8 cellular contexts compared by ENCODE assay signal in the genomic region with DNA sequence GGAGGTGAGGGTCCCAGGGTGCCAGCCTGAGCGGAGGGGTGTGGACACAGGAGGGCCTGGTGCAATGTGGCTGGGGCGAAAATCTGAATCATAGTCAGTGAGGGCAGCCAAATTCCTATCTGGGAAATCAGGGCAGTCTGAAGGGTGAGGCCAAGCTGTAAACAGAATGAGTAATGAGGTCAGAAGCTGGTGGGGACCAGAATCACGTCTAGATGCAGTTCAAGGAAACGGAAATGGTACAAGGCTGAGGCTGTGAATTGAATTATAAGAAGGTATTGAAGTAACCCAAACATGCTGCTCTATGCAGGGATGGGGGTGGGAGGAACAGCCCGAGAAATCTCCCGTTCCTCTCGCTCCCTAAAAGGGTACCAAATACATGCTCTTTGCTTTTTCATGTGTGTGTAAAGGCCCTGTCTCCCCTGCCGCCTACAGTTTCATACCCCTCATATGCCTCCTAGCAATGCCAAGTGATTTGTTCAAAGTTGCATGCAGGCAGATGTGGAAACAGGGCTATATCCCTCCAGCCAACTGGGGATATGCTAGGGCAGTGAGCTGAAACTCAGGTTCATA.
DNase-seq lines count a peak whose midpoint lies in the region; ATAC-seq lines count a peak whose summit lies in the region.

No MANE protein-coding gene starts in this region.

- no peak for ATAC-seq in HG03196 (IDR thresholded peaks at IDR 0.05; ENCODE audit: unreplicated experiment)
- ATAC-seq in HG03342 (IDR thresholded peaks at IDR 0.05; ENCODE audit: unreplicated experiment) = no peak
- no peak for ATAC-seq in GM19324 (IDR thresholded peaks at IDR 0.05; ENCODE audit: low FRiP score, unreplicated experiment)

- peak; percentile 29 for DNase-seq in SIG-M5 treated with dmso at 0.1 percent for 504 hours (lab: John Stamatoyannopoulos, UW; ENCODE audit: unreplicated experiment)
- DNase-seq in SIG-M5 (lab: John Stamatoyannopoulos, UW) = no peak
- peak; percentile 1 for DNase-seq in activated gamma-delta T cell treated with anti-CD3 and anti-CD28 coated beads, Interleukin-2, amount 50 U/mL, for 16 hours (ENCODE audit: low read depth)
- DNase-seq in hepatic stellate cell (ENCODE audit: low spot score) = peak; percentile 93
- DNase-seq in smooth muscle cell of the brain vasculature (ENCODE audit: low read depth, low spot score) = peak; percentile 51
